Comparison of ENCODE assay signal across 1 cellular context in genomic region chr17:39098474-39099090, GRCh38.
TF ChIP-seq lines count a peak whose summit lies in the region.

No MANE protein-coding gene starts in this region.

TF ChIP-seq in GM23338, 12 proteins besides CTCF, POLR2A, EP300 and RAD21:
- no peak for TF ChIP-seq ETS1 (IDR thresholded peaks at IDR 0.05)
- no peak for TF ChIP-seq EZH2 (IDR thresholded peaks at IDR 0.05; ENCODE audit: low read depth, unreplicated experiment)
- TF ChIP-seq CREB1 (CRISPR knock-in tag; IDR thresholded peaks at IDR 0.05; ENCODE audit: low read depth), result no peak
- TF ChIP-seq POLR2AphosphoS5 (IDR thresholded peaks at IDR 0.05; ENCODE audit: low read depth), result no peak
- TF ChIP-seq STAT1 (IDR thresholded peaks at IDR 0.05; ENCODE audit: unreplicated experiment), result no peak
- no peak for TF ChIP-seq NANOG (IDR thresholded peaks at IDR 0.05; ENCODE audit: borderline replicate concordance)
- no peak for TF ChIP-seq EZH2phosphoT487 (IDR thresholded peaks at IDR 0.05; ENCODE audit: unreplicated experiment)
- TF ChIP-seq ZNF331 (CRISPR knock-in tag; IDR thresholded peaks at IDR 0.05; ENCODE audit: low read depth), result no peak
- no peak for TF ChIP-seq ZNF462 (CRISPR knock-in tag; IDR thresholded peaks at IDR 0.05)
- TF ChIP-seq REST (IDR thresholded peaks at IDR 0.05; ENCODE audit: unreplicated experiment), result no peak
- no peak for TF ChIP-seq JUNB (IDR thresholded peaks at IDR 0.05; ENCODE audit: unreplicated experiment)
- TF ChIP-seq ZNF114 (CRISPR knock-in tag; IDR thresholded peaks at IDR 0.05), result no peak
TF ChIP-seq in GM23338: peak in this region for 0.
